ENCODE assay signal across 8 cellular contexts in genomic region chr1:201376464-201377374, GRCh38. TPM values are rescaled to one million over a fixed set of nuclear protein-coding genes. Genes with fewer than 3 reads are reported as not detected.
DNase-seq lines count a peak whose midpoint lies in the region; ATAC-seq and TF ChIP-seq lines count a peak whose summit lies in the region.

No MANE protein-coding gene starts in this region.

- no peaks in the 10 kb centered on the region for H3K79me2 ChIP-seq in OCI-LY7 (ENCODE audit: insufficient read depth, low read depth, low read length)

- no peaks in the 10 kb centered on the region for H3K36me3 ChIP-seq in BE2C
- no peaks in the 10 kb centered on the region for H3K36me3 ChIP-seq in OCI-LY7 (ENCODE audit: insufficient read depth, low read length)
- H3K36me3 ChIP-seq in esophagus squamous epithelium = peaks cover 0 to 11% (median 0%) of the 10 kb centered on the region in 3 donors
- no peaks in the 10 kb centered on the region for H3K36me3 ChIP-seq in CD8-positive, alpha-beta T cell (ENCODE audit: insufficient read depth, low read length)

- DNase-seq in BE2C (peak; percentile 38), OCI-LY7 (ENCODE audit: low spot score) (peak; percentile 31), esophagus squamous epithelium (lab: John Stamatoyannopoulos, UW) (no peak), retina (peak; percentile 54), epidermal melanocyte (ENCODE audit: insufficient read length, low spot score) (no peak), cerebellum (ENCODE audit: low spot score) (no peak)
- no peak for DNase-seq in CD8-positive, alpha-beta T cell

- WGBS in esophagus squamous epithelium, 2 donors = 35 to 80% methylated on average over 4 to 10 of the region's 11 CpGs

- CTCF ChIA-PET in OCI-LY7 (lab: Charles Lee; ENCODE audit: unreplicated experiment) = no interaction called here
- CTCF ChIA-PET in CD8-positive, alpha-beta T cell (lab: Charles Lee) = interaction anchor here (1.5 kb wide), 1 partner anchor 9 kb away, joined by 5 read pairs; no protein-coding TSS in a partner anchor

- H3K4me1 Mint-ChIP-seq in CD8-positive, alpha-beta T cell (ENCODE audit: low read depth) = no peaks in the 10 kb centered on the region

- H3K27ac ChIP-seq in OCI-LY7 (ENCODE audit: low read depth, low read length, poor library complexity, severe bottlenecking) (no peak overlapping the region), esophagus squamous epithelium (no peak overlapping the region)
- no peak overlapping the region for H3K27ac ChIP-seq in CD8-positive, alpha-beta T cell (ENCODE audit: low read depth, low read length)

- POLR2A ChIA-PET in OCI-LY7 (lab: Charles Lee) = no interaction called here
- POLR2A ChIA-PET in CD8-positive, alpha-beta T cell (lab: Charles Lee) = no interaction called here

- no peak overlapping the region for H2AFZ ChIP-seq in OCI-LY7 (ENCODE audit: low read length)

- peak; percentile 53 for ATAC-seq in GM21515 (IDR thresholded peaks at IDR 0.05; ENCODE audit: unreplicated experiment)
- no peak for ATAC-seq in CD8-positive, alpha-beta T cell

- H3K9me3 Mint-ChIP-seq in CD8-positive, alpha-beta T cell = no peaks in the 10 kb centered on the region

- H3K9me3 ChIP-seq in BE2C (no peaks in the 10 kb centered on the region), OCI-LY7 (ENCODE audit: low read length) (no peaks in the 10 kb centered on the region), esophagus squamous epithelium (no peaks in the 10 kb centered on the region)
- H3K9me3 ChIP-seq in CD8-positive, alpha-beta T cell (ENCODE audit: low read length) = no peaks in the 10 kb centered on the region

- no peak overlapping the region for H3K4me3 Mint-ChIP-seq in CD8-positive, alpha-beta T cell

- no peaks in the 10 kb centered on the region for H3K9me2 ChIP-seq in OCI-LY7 (ENCODE audit: insufficient read depth, low read length)

- no TSS peak for BruUV-seq in OCI-LY7 (replicated peaks; lab: Mats Ljungman, UMichigan)

- TF ChIP-seq CTCF in BE2C (IDR thresholded peaks at IDR 0.05; ENCODE audit: low read depth, low read length) (peak; percentile 37), OCI-LY7 (conservative IDR thresholded peaks at IDR 0.05; ENCODE audit: low read length) (peak; percentile 78), esophagus squamous epithelium (IDR thresholded peaks at IDR 0.05) (peak in 4 of 6 experiments; percentile 20 to 75 (median 42))
- TF ChIP-seq CTCF in CD8-positive, alpha-beta T cell (IDR thresholded peaks at IDR 0.05) = no peak

- H3K27ac Mint-ChIP-seq in CD8-positive, alpha-beta T cell = no peak overlapping the region

- H3K4me2 ChIP-seq in OCI-LY7 (ENCODE audit: low read length) = no peak overlapping the region

- intact Hi-C loops in OCI-LY7 (cut with micrococcal nuclease; ENCODE audit: unreplicated experiment) (no loop called here), esophagus squamous epithelium (cut with DNase I) (no loop called here)
- intact Hi-C loops in CD8-positive, alpha-beta T cell (cut with DNase I, micrococcal nuclease) = no loop called here

- H3K4me1 ChIP-seq in BE2C (peaks cover 34% of the 10 kb centered on the region), OCI-LY7 (ENCODE audit: insufficient read depth, low read length, poor library complexity, severe bottlenecking) (no peaks in the 10 kb centered on the region), esophagus squamous epithelium (peaks cover 0 to 62% (median 0%) of the 10 kb centered on the region in 3 donors)
- no peaks in the 10 kb centered on the region for H3K4me1 ChIP-seq in CD8-positive, alpha-beta T cell (ENCODE audit: insufficient read depth, low read length)

- H3K4me3 ChIP-seq in BE2C (ENCODE audit: low read depth, low read length) (no peak overlapping the region), OCI-LY7 (ENCODE audit: low read depth, low read length, poor library complexity, severe bottlenecking) (no peak overlapping the region), esophagus squamous epithelium (no peak overlapping the region)
- no peak overlapping the region for H3K4me3 ChIP-seq in CD8-positive, alpha-beta T cell (ENCODE audit: low read depth, low read length)

- H4K20me1 ChIP-seq in OCI-LY7 (ENCODE audit: insufficient read depth, low read length) = no peaks in the 10 kb centered on the region

- H3K27me3 Mint-ChIP-seq in CD8-positive, alpha-beta T cell (ENCODE audit: low read depth) = peaks cover 11% of the 10 kb centered on the region

- no peaks in the 10 kb centered on the region for H3K36me3 Mint-ChIP-seq in CD8-positive, alpha-beta T cell

- H3K27me3 ChIP-seq in BE2C (no peaks in the 10 kb centered on the region), esophagus squamous epithelium (peaks cover 0 to 58% (median 0%) of the 10 kb centered on the region in 4 donors)
- H3K27me3 ChIP-seq in CD8-positive, alpha-beta T cell (ENCODE audit: insufficient read depth, low read length) = no peaks in the 10 kb centered on the region

- no peak for TF ChIP-seq POLR2A in esophagus squamous epithelium (IDR thresholded peaks at IDR 0.05)

RNA-seq across cellular contexts. Expression of gene TNNT2, which starts 0.8 kb away (rescaled TPM):
- 9.6 TPM for polyA plus RNA-seq in BE2C (2012; ENCODE audit: insufficient read depth, insufficient read length, low read depth)
- total RNA-seq in OCI-LY7 (2014; rRNA removed; shearing (Covaris generic)) = not detected in 2 replicates
- total RNA-seq in OCI-LY7 (2022) (not detected in 2 replicates), esophagus squamous epithelium (1 to 10 TPM; 1.3 to 6.1 (median 1.8) TPM), cerebellum (not detected)
- total RNA-seq in CD8-positive, alpha-beta T cell = not detected

RNA-seq across cellular contexts. Expression of gene LAD1, which starts 22.4 kb away (rescaled TPM):
- not detected for polyA plus RNA-seq in BE2C (2012; ENCODE audit: insufficient read depth, insufficient read length, low read depth)
- not detected in 2 replicates for total RNA-seq in OCI-LY7 (2014; rRNA removed; shearing (Covaris generic))
- not detected in 2 replicates for total RNA-seq in OCI-LY7 (2022)
- 100 to 1,000 TPM; 242 to 377 (median 320) TPM for total RNA-seq in esophagus squamous epithelium
- total RNA-seq in CD8-positive, alpha-beta T cell = not detected
- total RNA-seq in cerebellum = not detected

RNA-seq across cellular contexts. Expression of gene TNNI1, which starts 44.8 kb away (rescaled TPM):
- not detected for polyA plus RNA-seq in BE2C (2012; ENCODE audit: insufficient read depth, insufficient read length, low read depth)
- total RNA-seq in OCI-LY7 (2014; rRNA removed; shearing (Covaris generic)) = 0.95 and 4.9 TPM in 2 replicates
- total RNA-seq in OCI-LY7 (2022) (2.0 and 3.1 TPM in 2 replicates), esophagus squamous epithelium (not detected), cerebellum (0.64 TPM)
- total RNA-seq in CD8-positive, alpha-beta T cell = not detected

Comparison
In these comparisons a context has a peak if more than half of its experiments do, and no peak if none do; other contexts are left out.
1. DNase-seq: peak in BE2C (single experiment), OCI-LY7 (single experiment) and retina (single experiment); none in esophagus squamous epithelium (single experiment), epidermal melanocyte (single experiment), CD8-positive, alpha-beta T cell (0 of 7) and cerebellum (single experiment).
2. RNA of gene LAD1, which starts 22.4 kb away (total RNA-seq): 242 to 377 TPM in esophagus squamous epithelium; not detected in OCI-LY7, not detected in cerebellum (single experiment) and not detected in CD8-positive, alpha-beta T cell; every median in the first group is over 100 times any median in the second.